ENCODE assay signal across 9 cellular contexts in the genomic region with DNA sequence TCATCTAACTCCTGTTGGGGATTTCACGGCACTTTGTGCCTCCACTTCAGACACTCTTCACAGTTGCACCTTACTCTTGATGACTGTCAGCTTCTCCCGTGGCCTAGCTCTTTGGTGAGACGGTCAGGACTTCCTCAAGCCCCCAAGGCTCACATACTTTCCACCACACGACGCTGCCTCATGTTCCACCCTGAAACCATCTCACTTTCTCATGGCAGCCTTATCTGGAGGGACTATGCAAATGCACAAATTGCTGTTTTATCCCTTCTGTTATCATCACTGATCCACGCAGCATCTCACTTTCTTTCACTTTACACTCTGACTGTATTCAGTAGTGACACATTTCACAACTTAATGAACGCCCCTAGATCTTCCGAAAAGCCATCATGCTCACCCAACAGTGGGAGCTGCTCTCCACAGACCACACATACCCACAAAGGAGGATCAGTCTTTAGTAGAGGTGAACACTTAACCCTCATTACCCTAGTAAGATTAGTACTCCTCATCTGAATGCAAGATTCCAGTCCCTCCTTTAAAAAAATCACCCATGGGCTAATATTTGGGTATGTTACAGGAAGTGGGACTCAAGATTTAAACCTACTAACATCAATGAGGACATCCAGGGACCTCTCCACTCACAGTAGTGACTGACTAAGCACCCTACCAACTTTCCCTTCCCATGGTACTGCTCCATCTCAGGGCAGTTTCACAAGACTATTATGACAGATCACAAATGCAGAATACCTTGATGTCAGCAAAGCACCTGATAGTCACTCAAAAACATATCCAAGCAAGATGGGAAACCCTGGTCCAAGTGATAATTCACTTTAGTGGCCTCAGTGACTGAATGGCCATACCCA. TPM values are rescaled to one million over a fixed set of nuclear protein-coding genes. Genes with fewer than 3 reads are reported as not detected.
DNase-seq lines count a peak whose midpoint lies in the region; ATAC-seq, FAIRE-seq and TF ChIP-seq lines count a peak whose summit lies in the region.
"Had no signal": no experiment of that assay in that cellular context is flagged by ENCODE, and none has a peak within 500 bp of the region (broad histone marks: within the 10 kb centered on the region; RNA-seq: fewer than 3 reads in every experiment).

No MANE protein-coding gene starts in this region.

- no peak overlapping the region for H3K4me3 ChIP-seq in Peyer's patch
- no peak overlapping the region for H3K4me3 ChIP-seq in mucosa of rectum (ENCODE audit: low read length in 2 of 2)
- H3K4me3 ChIP-seq in esophagus muscularis mucosa: no peak overlapping the region
- no peak overlapping the region for H3K4me3 ChIP-seq in psoas muscle
- no peak overlapping the region for H3K4me3 ChIP-seq in breast epithelium

- DNase-seq in GM12892 (ENCODE audit: insufficient read length) (no peak), Peyer's patch (no peak), esophagus muscularis mucosa (ENCODE audit: extremely low spot score) (no peak), psoas muscle (no peak), NOMO-1 (lab: John Stamatoyannopoulos, UW; ENCODE audit: unreplicated experiment in 2 of 2) (no peak), breast epithelium (ENCODE audit: low spot score in 2 of 2) (no peak)
- DNase-seq: cerebellar nuclear complex had no signal

- H3K27ac ChIP-seq in Peyer's patch: peak overlapping the region; percentile 37 to 57 (median 50)
- H3K27ac ChIP-seq in mucosa of rectum (ENCODE audit: low read depth in 2 of 2, low read length in 2 of 2): peak overlapping the region; percentile 2 to 25
- H3K27ac ChIP-seq in esophagus muscularis mucosa (replicated peaks in 1 of 4): no peak overlapping the region
- H3K27ac ChIP-seq in psoas muscle: no peak overlapping the region
- no peak overlapping the region for H3K27ac ChIP-seq in breast epithelium

- peaks cover 0 to 13% (median 6%) of the 10 kb centered on the region in 4 donors for H3K4me1 ChIP-seq in Peyer's patch
- no peaks in the 10 kb centered on the region for H3K4me1 ChIP-seq in mucosa of rectum (ENCODE audit: control insufficient read depth in 2 of 2, insufficient read depth in 2 of 2, low read length in 2 of 2)
- H3K4me1 ChIP-seq in esophagus muscularis mucosa: peaks cover 4 to 15% (median 13%) of the 10 kb centered on the region in 4 donors
- H3K4me1 ChIP-seq in psoas muscle: peaks cover 4% of the 10 kb centered on the region
- H3K4me1 ChIP-seq in breast epithelium: no peaks in the 10 kb centered on the region

- H3K36me3 ChIP-seq in Peyer's patch (no peaks in the 10 kb centered on the region), mucosa of rectum (ENCODE audit: control insufficient read depth in 2 of 2, insufficient read depth in 2 of 2, low read length in 2 of 2) (no peaks in the 10 kb centered on the region), esophagus muscularis mucosa (no peaks in the 10 kb centered on the region), psoas muscle (ENCODE audit: insufficient read depth in 1 of 2, low read depth in 1 of 2) (no peaks in the 10 kb centered on the region), breast epithelium (no peaks in the 10 kb centered on the region)

- H3K9me3 ChIP-seq in Peyer's patch: no peaks in the 10 kb centered on the region
- no peaks in the 10 kb centered on the region for H3K9me3 ChIP-seq in mucosa of rectum (ENCODE audit: control insufficient read depth in 2 of 2, low read length in 2 of 2)
- no peaks in the 10 kb centered on the region for H3K9me3 ChIP-seq in esophagus muscularis mucosa
- no peaks in the 10 kb centered on the region for H3K9me3 ChIP-seq in psoas muscle
- no peaks in the 10 kb centered on the region for H3K9me3 ChIP-seq in breast epithelium

- FAIRE-seq in GM12892 (lab: Jason Lieb, UNC): peak; percentile 83

- H3K9ac ChIP-seq in mucosa of rectum (ENCODE audit: low read depth in 1 of 2, low read length in 2 of 2): no peak overlapping the region

- intact Hi-C loops in esophagus muscularis mucosa (cut with DNase I): no loop called here
- intact Hi-C loops in psoas muscle (cut with DNase I): no loop called here
- intact Hi-C loops in breast epithelium (cut with DNase I; ENCODE audit: low total_unique reads): no loop called here

- no peaks in the 10 kb centered on the region for H3K27me3 ChIP-seq in Peyer's patch
- H3K27me3 ChIP-seq in mucosa of rectum (ENCODE audit: control insufficient read depth in 2 of 2, insufficient read depth in 2 of 2, low read length in 2 of 2): no peaks in the 10 kb centered on the region
- no peaks in the 10 kb centered on the region for H3K27me3 ChIP-seq in esophagus muscularis mucosa
- H3K27me3 ChIP-seq in psoas muscle (ENCODE audit: insufficient read depth in 3 of 3, low read length in 2 of 3): no peaks in the 10 kb centered on the region
- no peaks in the 10 kb centered on the region for H3K27me3 ChIP-seq in breast epithelium

- TF ChIP-seq CTCF in Peyer's patch (IDR thresholded peaks at IDR 0.05): no peak
- no peak for TF ChIP-seq CTCF in esophagus muscularis mucosa (IDR thresholded peaks at IDR 0.05)
- TF ChIP-seq CTCF in psoas muscle (IDR thresholded peaks at IDR 0.05): no peak
- TF ChIP-seq CTCF in breast epithelium (IDR thresholded peaks at IDR 0.05): no peak

- peak; percentile 49 for ATAC-seq in GM21737 (IDR thresholded peaks at IDR 0.05; ENCODE audit: unreplicated experiment)
- no peak for ATAC-seq in psoas muscle

- TF ChIP-seq POLR2A in GM12892 (IDR thresholded peaks at IDR 0.05; ENCODE audit: low read depth, low read length) (no peak), Peyer's patch (IDR thresholded peaks at IDR 0.05) (no peak), esophagus muscularis mucosa (IDR thresholded peaks at IDR 0.05; ENCODE audit: low read depth) (no peak), breast epithelium (IDR thresholded peaks at IDR 0.05) (no peak)

- 92% methylated on average over 8 of the region's 8 CpGs for WGBS in esophagus muscularis mucosa
- 88 to 92% (median 88%) methylated on average over 8 of the region's 8 CpGs for WGBS in psoas muscle, 3 donors

- no peak for TF ChIP-seq EP300 in esophagus muscularis mucosa (IDR thresholded peaks at IDR 0.05)

RNA-seq across cellular contexts. Expression of a gene that starts 35.4 kb away (rescaled TPM):
- polyA plus RNA-seq in GM12892 (2012; ENCODE audit: missing spikeins): 4.2 TPM
- total RNA-seq in Peyer's patch (100 to 1,000 TPM in 1 of 4 donors, 10 to 100 TPM in 3; 55.3 to 249 (median 74.3) TPM), esophagus muscularis mucosa (10 to 100 TPM; 37.8 to 65.8 (median 53.8) TPM), psoas muscle (10 to 100 TPM in 3 of 4 donors, 1 to 10 TPM in 1; 9.5 to 27.8 (median 15.0) TPM), breast epithelium (100 to 1,000 TPM in 2 of 3 donors, 10 to 100 TPM in 1; 44.8 to 209 (median 111) TPM)
- 10 to 100 TPM in 1 of 3 donors, 1 to 10 TPM in 2; 7.1 to 12.3 (median 8.9) TPM for polyA plus RNA-seq in psoas muscle

Comparison
In these comparisons a context has a peak if more than half of its experiments do, and no peak if none do; other contexts are left out.
1. H3K27ac ChIP-seq: peak in Peyer's patch (4 of 4) and mucosa of rectum (2 of 2); none in esophagus muscularis mucosa (0 of 4), psoas muscle (single experiment) and breast epithelium (0 of 2).